10 cellular contexts compared by ENCODE assay signal in the genomic region with DNA sequence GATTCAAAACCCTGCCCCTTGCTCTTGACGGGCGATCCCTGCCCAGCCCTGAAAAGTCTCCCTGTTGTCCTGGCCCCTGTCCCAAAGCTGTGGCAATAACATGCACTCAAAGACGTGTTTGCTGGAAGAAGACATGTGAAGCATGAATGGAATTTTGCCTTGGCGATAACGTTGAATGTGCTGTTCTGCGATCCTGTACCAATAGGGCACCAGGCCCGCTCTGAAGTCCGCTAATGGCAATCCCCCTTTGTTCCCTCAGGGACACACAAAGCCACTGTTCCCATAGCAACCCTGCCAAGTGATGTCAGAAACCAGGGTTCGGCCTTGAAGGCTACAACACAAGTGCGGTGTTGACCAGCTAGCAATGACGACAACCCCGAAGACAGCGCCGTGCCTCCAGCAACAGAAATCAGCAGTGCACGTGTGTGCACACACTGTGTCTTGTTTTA.
A peak's percentile ranks its signal among the peaks of the same experiment; 100 is the strongest.
DNase-seq lines count a peak whose midpoint lies in the region; ATAC-seq lines count a peak whose summit lies in the region.
"Had no signal": no experiment of that assay in that cellular context is flagged by ENCODE, and none has a peak within 500 bp of the region (broad histone marks: within the 10 kb centered on the region; RNA-seq: fewer than 3 reads in every experiment).

No MANE protein-coding gene starts in this region.

- no peaks in the 10 kb centered on the region for H3K79me1 ChIP-seq in neuronal stem cell (ENCODE audit: low read depth, low read length)

- no peak overlapping the region for H2BK5ac ChIP-seq in neuronal stem cell (ENCODE audit: low read length)

- H3K9ac ChIP-seq in adipocyte (ENCODE audit: low read length) (no peak overlapping the region), neuronal stem cell (ENCODE audit: low read depth, low read length, poor library complexity) (no peak overlapping the region)
- H3K9ac ChIP-seq: BLaER1 had no signal

- H2AK5ac ChIP-seq in neuronal stem cell (ENCODE audit: low read depth, low read length), result no peak overlapping the region

- no peaks in the 10 kb centered on the region for H3K27me3 ChIP-seq in ACC112 (ENCODE audit: insufficient read depth, low read length)
- H3K27me3 ChIP-seq in adipocyte (replicated peaks; ENCODE audit: control insufficient read depth, insufficient read depth, low read length), result no peaks in the 10 kb centered on the region
- no peaks in the 10 kb centered on the region for H3K27me3 ChIP-seq in neuronal stem cell (ENCODE audit: control insufficient read depth in 3 of 3, insufficient read depth in 3 of 3, low read depth in 1 of 3, low read length in 3 of 3)
- H3K27me3 ChIP-seq: BLaER1 had no signal

- H3K4me3 ChIP-seq in ACC112 (ENCODE audit: low read depth, low read length) (peak overlapping the region; percentile 32), adipocyte (ENCODE audit: low read length) (no peak overlapping the region), neuronal stem cell (ENCODE audit: low read length in 2 of 2) (peak overlapping the region in 1 of 2 donors; percentile 34)
- H3K4me3 ChIP-seq: BLaER1 had no signal

- peak overlapping the region; percentile 93 for H3K27ac ChIP-seq in ACC112 (ENCODE audit: low read depth, low read length)
- H3K27ac ChIP-seq in neuronal stem cell (replicated peaks; ENCODE audit: low read length), result peak overlapping the region; percentile 39
- H3K27ac ChIP-seq: BLaER1, HL-60 had no signal

- no CpG with 5 or more reads among the region's 15 CpGs for WGBS in neuronal stem cell (ENCODE audit: extremely low coverage in 2 of 2, insufficient read length in 2 of 2, insufficient replicate concordance in 1 of 2), 2 donors

- H3K36me3 ChIP-seq in ACC112 (ENCODE audit: insufficient read depth, low read length), result no peaks in the 10 kb centered on the region
- no peaks in the 10 kb centered on the region for H3K36me3 ChIP-seq in adipocyte (ENCODE audit: control insufficient read depth, insufficient read depth, low read length, severe bottlenecking)
- H3K36me3 ChIP-seq in neuronal stem cell (replicated peaks in 1 of 2; ENCODE audit: control insufficient read depth in 2 of 2, insufficient read depth in 2 of 2, low read length in 2 of 2), result no peaks in the 10 kb centered on the region
- H3K36me3 ChIP-seq: BLaER1 had no signal

- no peak overlapping the region for H3K23ac ChIP-seq in neuronal stem cell (ENCODE audit: low read depth, low read length, poor library complexity)

- H2BK12ac ChIP-seq in neuronal stem cell (ENCODE audit: low read length), result no peak overlapping the region

- peak overlapping the region; percentile 41 for H3K4me2 ChIP-seq in neuronal stem cell (ENCODE audit: insufficient read depth, low read length, poor library complexity, severe bottlenecking)
- H3K4me2 ChIP-seq: BLaER1 had no signal

- H3K14ac ChIP-seq in neuronal stem cell (ENCODE audit: low read length), result no peak overlapping the region

- DNase-seq in adipocyte (ENCODE audit: low read depth) (peak; percentile 41), Right ventricle myocardium inferior (ENCODE audit: missing footprints) (peak; percentile 80), neuronal stem cell (ENCODE audit: low spot score) (peak; percentile 89)
- DNase-seq in activated CD4-positive, alpha-beta T cell treated with anti-CD3 and anti-CD28 coated beads, Interleukin-2, amount 50 U/mL, for 48 hours, result no peak
- DNase-seq in activated CD4-positive, alpha-beta T cell treated with anti-CD3 and anti-CD28 coated beads for 1 hour, result no peak

- no peak overlapping the region for H2BK120ac ChIP-seq in neuronal stem cell (ENCODE audit: low read depth, low read length)

- H3K9me3 ChIP-seq in adipocyte (ENCODE audit: control insufficient read depth, low read length) (no peaks in the 10 kb centered on the region), neuronal stem cell (replicated peaks in 1 of 2; ENCODE audit: control insufficient read depth in 2 of 2, insufficient read depth in 1 of 2, low read depth in 1 of 2, low read length in 2 of 2) (no peaks in the 10 kb centered on the region)
- H3K9me3 ChIP-seq: BLaER1 had no signal

- no peak overlapping the region for H4K8ac ChIP-seq in neuronal stem cell (ENCODE audit: low read depth, low read length)

- H2AFZ ChIP-seq in ACC112 (ENCODE audit: low read length, unreplicated experiment) (peak overlapping the region; percentile 15), neuronal stem cell (ENCODE audit: low read length) (peak overlapping the region; percentile 61)

- H3K79me2 ChIP-seq in ACC112 (ENCODE audit: control insufficient read depth, insufficient read depth, low read length, unreplicated experiment), result no peaks in the 10 kb centered on the region

- no peak overlapping the region for H4K91ac ChIP-seq in neuronal stem cell (ENCODE audit: low read depth, low read length, poor library complexity)

- no peak overlapping the region for H3K4ac ChIP-seq in neuronal stem cell (ENCODE audit: low read length)

- no peak overlapping the region for H2BK15ac ChIP-seq in neuronal stem cell (ENCODE audit: low read length)

- H3K18ac ChIP-seq in neuronal stem cell (ENCODE audit: low read length), result peak overlapping the region; percentile 66

- intact Hi-C loops in Right ventricle myocardium inferior (cut with DNase I), result loop anchor here (10.0 kb wide), 1 partner anchor 144 kb away; no protein-coding TSS in a partner anchor

- H3K4me1 ChIP-seq in ACC112 (ENCODE audit: control insufficient read depth, insufficient read depth, low read length, unreplicated experiment), result peaks cover 9% of the 10 kb centered on the region
- H3K4me1 ChIP-seq in adipocyte (ENCODE audit: control insufficient read depth, insufficient read depth, low read length), result peaks cover 5% of the 10 kb centered on the region
- H3K4me1 ChIP-seq in neuronal stem cell (ENCODE audit: control insufficient read depth in 2 of 2, insufficient read depth in 1 of 2, low read depth in 1 of 2, low read length in 2 of 2), result peaks cover 10 to 25% of the 10 kb centered on the region in 2 donors

- peak; percentile 93 for ATAC-seq in Right ventricle myocardium inferior
- no peak for ATAC-seq in HG03460 (IDR thresholded peaks at IDR 0.05; ENCODE audit: unreplicated experiment)
- ATAC-seq in GM18870 (IDR thresholded peaks at IDR 0.05; ENCODE audit: unreplicated experiment), result no peak

Comparison
In these comparisons a context has a peak if more than half of its experiments do, and no peak if none do; other contexts are left out.
1. DNase-seq: peak in adipocyte (single experiment), Right ventricle myocardium inferior (single experiment) and neuronal stem cell (single experiment); none in activated CD4-positive, alpha-beta T cell treated with anti-CD3 and anti-CD28 coated beads, Interleukin-2, amount 50 U/mL, for 48 hours (0 of 2) and activated CD4-positive, alpha-beta T cell treated with anti-CD3 and anti-CD28 coated beads for 1 hour (single experiment).